ENCODE assay signal across 25 cellular contexts in genomic region chr6:49325901-49326300, GRCh38.
DNase-seq lines count a peak whose midpoint lies in the region; ATAC-seq, FAIRE-seq and TF ChIP-seq lines count a peak whose summit lies in the region.
"Had no signal": no experiment of that assay in that cellular context is flagged by ENCODE, and none has a peak within 500 bp of the region (broad histone marks: within the 10 kb centered on the region; RNA-seq: fewer than 3 reads in every experiment).

No MANE protein-coding gene starts in this region.

- no peaks in the 10 kb centered on the region for H3K36me3 Mint-ChIP-seq in activated T-helper 2 cell treated with anti-CD3 and anti-CD28 coated beads, Interferon-gamma antibody, Interleukin-2, Interleukin-4, amounts not matched to agents 10 μg/mL and 5 μg/mL and 100 μg/mL, durations not matched to agents 14 hours and 24 hours and 36 hours (ENCODE audit: low read depth)
- H3K36me3 Mint-ChIP-seq: activated naive CD8-positive, alpha-beta T cell; CD14-positive monocyte; naive thymus-derived CD8-positive, alpha-beta T cell had no signal

- H3K4me3 ChIP-seq in left ventricle myocardium inferior (no peak overlapping the region), right cardiac atrium (ENCODE audit: low read length) (no peak overlapping the region), adipocyte (ENCODE audit: low read length) (peak overlapping the region; percentile 22), fibroblast of pulmonary artery (replicated peaks; ENCODE audit: low read depth, low read length) (no peak overlapping the region)
- H3K4me3 ChIP-seq: dorsolateral prefrontal cortex, esophagus muscularis mucosa, uterus had no signal

- no peaks in the 10 kb centered on the region for H3K9me3 Mint-ChIP-seq in activated T-helper 2 cell treated with anti-CD3 and anti-CD28 coated beads, Interferon-gamma antibody, Interleukin-2, Interleukin-4, amounts not matched to agents 10 μg/mL and 5 μg/mL and 100 μg/mL, durations not matched to agents 14 hours and 24 hours and 36 hours
- H3K9me3 Mint-ChIP-seq: activated CD8-positive, alpha-beta T cell treated with anti-CD3 and anti-CD28 coated beads for 36 hours had no signal

- ATAC-seq in right cardiac atrium, result no peak
- ATAC-seq in stimulated activated naive CD8-positive, alpha-beta T cell treated with anti-CD3 and anti-CD28 coated beads, Interleukin-15, Interleukin-2, amounts not matched to agents 100 U/mL and 50 U/mL, for 24 hours, result no peak
- ATAC-seq: activated CD8-positive, alpha-beta T cell treated with anti-CD3 and anti-CD28 coated beads for 36 hours; HepG2; naive thymus-derived CD8-positive, alpha-beta T cell had no signal

- DNase-seq in left ventricle myocardium inferior (no peak), right cardiac atrium (no peak), adipocyte (ENCODE audit: low read depth) (no peak), fibroblast of pulmonary artery (ENCODE audit: low read depth) (peak; percentile 39), urothelium cell line (ENCODE audit: low spot score) (no peak), GM19239 (ENCODE audit: insufficient read length, low spot score) (no peak)
- DNase-seq in stimulated activated naive CD8-positive, alpha-beta T cell treated with anti-CD3 and anti-CD28 coated beads, Interleukin-15, Interleukin-2, amounts not matched to agents 100 U/mL and 50 U/mL, for 24 hours, result no peak
- DNase-seq in activated T-helper 2 cell treated with anti-CD3 and anti-CD28 coated beads, Interferon-gamma antibody, Interleukin-2, Interleukin-4, amounts not matched to agents 10 μg/mL and 5 μg/mL and 100 μg/mL, durations not matched to agents 14 hours and 24 hours and 36 hours (ENCODE audit: low spot score), result no peak
- DNase-seq: activated B cell treated with CpG ODN at 0.5 μM for 24 hours; activated CD8-positive, alpha-beta T cell treated with anti-CD3 and anti-CD28 coated beads for 36 hours; activated T-cell treated with anti-CD3 and anti-CD28 coated beads, Interleukin-2, amount 50 U/mL, for 24 hours; DMS153; dorsolateral prefrontal cortex; H7; islet precursor cell; naive thymus-derived CD8-positive, alpha-beta T cell; NCI-H146; NCI-H82; stimulated activated CD4-positive, alpha-beta T cell treated with anti-CD3 and anti-CD28 coated beads, Interleukin-4, amount 100 ng/mL, for 4 hours; uterus had no signal

- H3K27ac ChIP-seq in left ventricle myocardium inferior (replicated peaks), result peak overlapping the region; percentile 74
- H3K27ac ChIP-seq in right cardiac atrium (ENCODE audit: low read length), result no peak overlapping the region
- H3K27ac ChIP-seq: esophagus muscularis mucosa, uterus had no signal

- H3K9me3 ChIP-seq in left ventricle myocardium inferior (replicated peaks), result no peaks in the 10 kb centered on the region
- H3K9me3 ChIP-seq in right cardiac atrium (ENCODE audit: control insufficient read depth, low read length), result no peaks in the 10 kb centered on the region
- no peaks in the 10 kb centered on the region for H3K9me3 ChIP-seq in adipocyte (ENCODE audit: control insufficient read depth, low read length)
- H3K9me3 ChIP-seq: esophagus muscularis mucosa, uterus had no signal

- H3K4me1 ChIP-seq in left ventricle myocardium inferior (peaks cover 6% of the 10 kb centered on the region), right cardiac atrium (ENCODE audit: control insufficient read depth, insufficient read depth, low read length) (no peaks in the 10 kb centered on the region), adipocyte (ENCODE audit: control insufficient read depth, insufficient read depth, low read length) (peaks cover 21% of the 10 kb centered on the region)
- H3K4me1 ChIP-seq: uterus had no signal

- H3K27me3 Mint-ChIP-seq in activated T-helper 2 cell treated with anti-CD3 and anti-CD28 coated beads, Interferon-gamma antibody, Interleukin-2, Interleukin-4, amounts not matched to agents 10 μg/mL and 5 μg/mL and 100 μg/mL, durations not matched to agents 14 hours and 24 hours and 36 hours (ENCODE audit: low read depth), result no peaks in the 10 kb centered on the region
- H3K27me3 Mint-ChIP-seq: activated B cell treated with CpG ODN at 0.5 μM for 24 hours; activated CD8-positive, alpha-beta T cell treated with anti-CD3 and anti-CD28 coated beads for 36 hours; activated naive CD8-positive, alpha-beta T cell; activated T-cell treated with anti-CD3 and anti-CD28 coated beads, Interleukin-2, amount 50 U/mL, for 24 hours had no signal

- H3K27me3 ChIP-seq in left ventricle myocardium inferior (ENCODE audit: low read depth) (no peaks in the 10 kb centered on the region), right cardiac atrium (ENCODE audit: control insufficient read depth, insufficient read depth) (no peaks in the 10 kb centered on the region), adipocyte (replicated peaks; ENCODE audit: control insufficient read depth, insufficient read depth, low read length) (no peaks in the 10 kb centered on the region)
- H3K27me3 ChIP-seq: dorsolateral prefrontal cortex, esophagus muscularis mucosa, uterus had no signal

- TF ChIP-seq CTCF in left ventricle myocardium inferior (IDR thresholded peaks at IDR 0.05; ENCODE audit: borderline replicate concordance) (no peak), fibroblast of pulmonary artery (IDR thresholded peaks at IDR 0.05; ENCODE audit: low read length, missing control alignments) (no peak)

- WGBS in right cardiac atrium, result 43% methylated on average over 1 of the region's 1 CpG

- peak; percentile 32 for FAIRE-seq in urothelium cell line (lab: Jason Lieb, UNC)
- FAIRE-seq in GM19239 (lab: Jason Lieb, UNC), result no peak
- FAIRE-seq: GM12891, HepG2 had no signal

- no peak overlapping the region for H3K4me3 Mint-ChIP-seq in activated T-helper 2 cell treated with anti-CD3 and anti-CD28 coated beads, Interferon-gamma antibody, Interleukin-2, Interleukin-4, amounts not matched to agents 10 μg/mL and 5 μg/mL and 100 μg/mL, durations not matched to agents 14 hours and 24 hours and 36 hours (ENCODE audit: low read depth)
- H3K4me3 Mint-ChIP-seq: activated B cell treated with CpG ODN at 0.5 μM for 24 hours; activated CD8-positive, alpha-beta T cell treated with anti-CD3 and anti-CD28 coated beads for 36 hours; activated naive CD8-positive, alpha-beta T cell; activated T-cell treated with anti-CD3 and anti-CD28 coated beads, Interleukin-2, amount 50 U/mL, for 24 hours; CD14-positive monocyte; naive thymus-derived CD8-positive, alpha-beta T cell had no signal

- H3K36me3 ChIP-seq in left ventricle myocardium inferior (no peaks in the 10 kb centered on the region), adipocyte (ENCODE audit: control insufficient read depth, insufficient read depth, low read length, severe bottlenecking) (no peaks in the 10 kb centered on the region)
- H3K36me3 ChIP-seq: esophagus muscularis mucosa, uterus had no signal

- H3K9ac ChIP-seq in adipocyte (ENCODE audit: low read length), result peak overlapping the region; percentile 41

- H3K4me1 Mint-ChIP-seq in activated T-helper 2 cell treated with anti-CD3 and anti-CD28 coated beads, Interferon-gamma antibody, Interleukin-2, Interleukin-4, amounts not matched to agents 10 μg/mL and 5 μg/mL and 100 μg/mL, durations not matched to agents 14 hours and 24 hours and 36 hours (ENCODE audit: low read depth), result no peaks in the 10 kb centered on the region
- H3K4me1 Mint-ChIP-seq: activated B cell treated with CpG ODN at 0.5 μM for 24 hours; naive thymus-derived CD8-positive, alpha-beta T cell had no signal

- intact Hi-C loops in left ventricle myocardium inferior (cut with micrococcal nuclease), result no loop called here
- intact Hi-C loops in right cardiac atrium (cut with DNase I), result no loop called here
- intact Hi-C loops in activated T-helper 2 cell treated with anti-CD3 and anti-CD28 coated beads, Interferon-gamma antibody, Interleukin-2, Interleukin-4, amounts not matched to agents 10 μg/mL and 5 μg/mL and 100 μg/mL, durations not matched to agents 14 hours and 24 hours and 36 hours (cut with micrococcal nuclease), result no loop called here

- no peak overlapping the region for H3K27ac Mint-ChIP-seq in activated T-helper 2 cell treated with anti-CD3 and anti-CD28 coated beads, Interferon-gamma antibody, Interleukin-2, Interleukin-4, amounts not matched to agents 10 μg/mL and 5 μg/mL and 100 μg/mL, durations not matched to agents 14 hours and 24 hours and 36 hours
- H3K27ac Mint-ChIP-seq: activated B cell treated with CpG ODN at 0.5 μM for 24 hours; activated CD8-positive, alpha-beta T cell treated with anti-CD3 and anti-CD28 coated beads for 36 hours; activated naive CD8-positive, alpha-beta T cell; activated T-cell treated with anti-CD3 and anti-CD28 coated beads, Interleukin-2, amount 50 U/mL, for 24 hours; CD14-positive monocyte; naive thymus-derived CD8-positive, alpha-beta T cell had no signal
